ENCODE assay signal across 12 cellular contexts in the genomic region with DNA sequence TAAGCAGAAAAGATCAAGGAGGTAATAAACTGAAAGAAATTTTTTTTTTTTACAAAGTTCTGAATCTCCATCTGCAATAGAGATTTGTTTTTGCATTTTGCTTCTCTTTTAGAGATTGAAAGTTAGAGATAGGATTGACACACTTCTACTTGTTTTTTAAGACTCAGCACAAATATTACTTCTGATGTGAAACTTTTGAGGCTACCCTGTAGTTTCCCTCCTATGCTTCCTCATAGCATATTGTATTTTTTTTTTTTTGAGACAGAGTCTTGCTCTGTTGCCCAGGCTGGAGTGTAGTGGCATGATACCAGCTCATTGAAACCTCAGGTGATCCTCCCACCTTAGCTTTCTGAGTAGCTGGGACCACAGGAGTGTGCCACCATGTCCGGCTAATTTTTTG. TPM values are rescaled to one million over a fixed set of nuclear protein-coding genes. Genes with fewer than 3 reads are reported as not detected.
A peak's percentile ranks its signal among the peaks of the same experiment; 100 is the strongest.
DNase-seq lines count a peak whose midpoint lies in the region; ATAC-seq and TF ChIP-seq lines count a peak whose summit lies in the region.
"Had no signal": no experiment of that assay in that cellular context is flagged by ENCODE, and none has a peak within 500 bp of the region (broad histone marks: within the 10 kb centered on the region; RNA-seq: fewer than 3 reads in every experiment).

No MANE protein-coding gene starts in this region.

- H3K27me3 ChIP-seq in stomach: no peaks in the 10 kb centered on the region
- H3K27me3 ChIP-seq: uterus had no signal

- no peak overlapping the region for H3K4me3 ChIP-seq in stomach
- H3K4me3 ChIP-seq: uterus had no signal

- peak; percentile 17 for ATAC-seq in activated CD8-positive, alpha-beta memory T cell treated with anti-CD3 and anti-CD28 coated beads, Interleukin-2, amount 10 ng/mL, durations not matched to agents 7 days and 5 days
- ATAC-seq in HG02885 (IDR thresholded peaks at IDR 0.05; ENCODE audit: poor library complexity, unreplicated experiment) (peak; percentile 65), GM19467 (IDR thresholded peaks at IDR 0.05; ENCODE audit: unreplicated experiment) (no peak)
- ATAC-seq: Right ventricle myocardium inferior had no signal

- no peak for TF ChIP-seq CTCF in stomach (IDR thresholded peaks at IDR 0.05)

- WGBS in stomach, 5 donors: 92 to 100% (median 95%) methylated on average over 1 of the region's 1 CpG

- no peaks in the 10 kb centered on the region for H3K9me3 ChIP-seq in stomach
- H3K9me3 ChIP-seq: uterus had no signal

- H3K36me3 Mint-ChIP-seq in activated CD8-positive, alpha-beta memory T cell treated with anti-CD3 and anti-CD28 coated beads, Interleukin-2, amount 10 ng/mL, durations not matched to agents 7 days and 5 days: peaks cover 2% of the 10 kb centered on the region
- H3K36me3 Mint-ChIP-seq in activated T-helper 1 cell treated with anti-CD3 and anti-CD28 coated beads, Interleukin-12 subunit alpha, Interleukin-12 subunit beta, Interleukin-2, Interleukin-4 antibody, amounts not matched to agents 30 ng/mL and 10 ng/mL and 1 ng/mL, durations not matched to agents 14 hours and 24 hours and 36 hours (ENCODE audit: low read depth): peaks cover 2% of the 10 kb centered on the region

- H3K4me3 Mint-ChIP-seq in activated CD8-positive, alpha-beta memory T cell treated with anti-CD3 and anti-CD28 coated beads, Interleukin-2, amount 10 ng/mL, durations not matched to agents 7 days and 5 days: no peak overlapping the region
- H3K4me3 Mint-ChIP-seq in activated T-helper 1 cell treated with anti-CD3 and anti-CD28 coated beads, Interleukin-12 subunit alpha, Interleukin-12 subunit beta, Interleukin-2, Interleukin-4 antibody, amounts not matched to agents 30 ng/mL and 10 ng/mL and 1 ng/mL, durations not matched to agents 14 hours and 24 hours and 36 hours: peak overlapping the region; percentile 83

- H3K27ac ChIP-seq in stomach: peak overlapping the region in 3 of 5 donors; percentile 12 to 58 (median 36)
- H3K27ac ChIP-seq: uterus had no signal

- no peak for TF ChIP-seq EP300 in stomach (IDR thresholded peaks at IDR 0.05)

- peaks cover 0 to 14% (median 0%) of the 10 kb centered on the region in 4 donors for H3K4me1 ChIP-seq in stomach
- H3K4me1 ChIP-seq: uterus had no signal

- no peak for TF ChIP-seq POLR2A in stomach (IDR thresholded peaks at IDR 0.05)

- no peak for DNase-seq in activated CD8-positive, alpha-beta memory T cell treated with anti-CD3 and anti-CD28 coated beads, Interleukin-2, amount 10 ng/mL, durations not matched to agents 7 days and 5 days
- no peak for DNase-seq in activated CD8-positive, alpha-beta memory T cell treated with anti-CD3 and anti-CD28 coated beads, Interleukin-2, amount 50 U/mL, for 48 hours
- no peak for DNase-seq in activated T-helper 1 cell treated with anti-CD3 and anti-CD28 coated beads, Interleukin-12 subunit alpha, Interleukin-12 subunit beta, Interleukin-2, Interleukin-4 antibody, amounts not matched to agents 30 ng/mL and 10 ng/mL and 1 ng/mL, durations not matched to agents 14 hours and 24 hours and 36 hours (ENCODE audit: low spot score)
- DNase-seq in stomach: no peak
- DNase-seq in central memory CD4-positive, alpha-beta T cell: no peak
- DNase-seq in DMS53 (lab: John Stamatoyannopoulos, UW): no peak
- DNase-seq: activated CD8-positive, alpha-beta memory T cell treated with anti-CD3 and anti-CD28 coated beads for 24 hours; NCI-H1436; uterus had no signal

- H3K27me3 Mint-ChIP-seq in activated CD8-positive, alpha-beta memory T cell treated with anti-CD3 and anti-CD28 coated beads, Interleukin-2, amount 10 ng/mL, durations not matched to agents 7 days and 5 days: no peaks in the 10 kb centered on the region
- peaks cover 2% of the 10 kb centered on the region for H3K27me3 Mint-ChIP-seq in activated T-helper 1 cell treated with anti-CD3 and anti-CD28 coated beads, Interleukin-12 subunit alpha, Interleukin-12 subunit beta, Interleukin-2, Interleukin-4 antibody, amounts not matched to agents 30 ng/mL and 10 ng/mL and 1 ng/mL, durations not matched to agents 14 hours and 24 hours and 36 hours (ENCODE audit: insufficient read depth)

- intact Hi-C loops in activated T-helper 1 cell treated with anti-CD3 and anti-CD28 coated beads, Interleukin-12 subunit alpha, Interleukin-12 subunit beta, Interleukin-2, Interleukin-4 antibody, amounts not matched to agents 30 ng/mL and 10 ng/mL and 1 ng/mL, durations not matched to agents 14 hours and 24 hours and 36 hours (cut with micrococcal nuclease): no loop called here
- intact Hi-C loops in stomach (cut with DNase I; ENCODE audit: low total_unique reads): no loop called here

- peaks cover 15% of the 10 kb centered on the region for H3K4me1 Mint-ChIP-seq in activated CD8-positive, alpha-beta memory T cell treated with anti-CD3 and anti-CD28 coated beads, Interleukin-2, amount 10 ng/mL, durations not matched to agents 7 days and 5 days
- H3K4me1 Mint-ChIP-seq in activated T-helper 1 cell treated with anti-CD3 and anti-CD28 coated beads, Interleukin-12 subunit alpha, Interleukin-12 subunit beta, Interleukin-2, Interleukin-4 antibody, amounts not matched to agents 30 ng/mL and 10 ng/mL and 1 ng/mL, durations not matched to agents 14 hours and 24 hours and 36 hours (ENCODE audit: low read depth): peaks cover 18% of the 10 kb centered on the region

- CTCF ChIA-PET in activated CD8-positive, alpha-beta memory T cell treated with anti-CD3 and anti-CD28 coated beads, Interleukin-2, amount 10 ng/mL, durations not matched to agents 7 days and 5 days (lab: Charles Lee): interaction anchor here (0.7 to 1.0 kb wide), 2 partner anchors 46 to 110 kb away, joined by 3 read pairs; no protein-coding TSS in a partner anchor

- peak overlapping the region; percentile 91 for H3K27ac Mint-ChIP-seq in activated CD8-positive, alpha-beta memory T cell treated with anti-CD3 and anti-CD28 coated beads, Interleukin-2, amount 10 ng/mL, durations not matched to agents 7 days and 5 days
- H3K27ac Mint-ChIP-seq in activated T-helper 1 cell treated with anti-CD3 and anti-CD28 coated beads, Interleukin-12 subunit alpha, Interleukin-12 subunit beta, Interleukin-2, Interleukin-4 antibody, amounts not matched to agents 30 ng/mL and 10 ng/mL and 1 ng/mL, durations not matched to agents 14 hours and 24 hours and 36 hours: peak overlapping the region; percentile 95

- H3K36me3 ChIP-seq in stomach: no peaks in the 10 kb centered on the region
- H3K36me3 ChIP-seq: uterus had no signal

- no peaks in the 10 kb centered on the region for H3K9me3 Mint-ChIP-seq in activated CD8-positive, alpha-beta memory T cell treated with anti-CD3 and anti-CD28 coated beads, Interleukin-2, amount 10 ng/mL, durations not matched to agents 7 days and 5 days (ENCODE audit: low read depth)
- no peaks in the 10 kb centered on the region for H3K9me3 Mint-ChIP-seq in activated T-helper 1 cell treated with anti-CD3 and anti-CD28 coated beads, Interleukin-12 subunit alpha, Interleukin-12 subunit beta, Interleukin-2, Interleukin-4 antibody, amounts not matched to agents 30 ng/mL and 10 ng/mL and 1 ng/mL, durations not matched to agents 14 hours and 24 hours and 36 hours

RNA-seq across cellular contexts. Expression of gene SGPP1, which starts 32.1 kb away (rescaled TPM):
- 10 to 100 TPM; 16.5 to 17.4 TPM for total RNA-seq in activated CD8-positive, alpha-beta memory T cell treated with anti-CD3 and anti-CD28 coated beads, Interleukin-2, amount 10 ng/mL, durations not matched to agents 7 days and 5 days
- 14.7 and 14.8 TPM in 2 replicates for total RNA-seq in activated T-helper 1 cell treated with anti-CD3 and anti-CD28 coated beads, Interleukin-12 subunit alpha, Interleukin-12 subunit beta, Interleukin-2, Interleukin-4 antibody, amounts not matched to agents 30 ng/mL and 10 ng/mL and 1 ng/mL, durations not matched to agents 14 hours and 24 hours and 36 hours
- 10 to 100 TPM; 13.2 to 37.7 (median 23.5) TPM for total RNA-seq in stomach
- 1 to 10 TPM; 2.7 to 5.6 (median 3.2) TPM for polyA plus RNA-seq in stomach
